In the genomic region with DNA sequence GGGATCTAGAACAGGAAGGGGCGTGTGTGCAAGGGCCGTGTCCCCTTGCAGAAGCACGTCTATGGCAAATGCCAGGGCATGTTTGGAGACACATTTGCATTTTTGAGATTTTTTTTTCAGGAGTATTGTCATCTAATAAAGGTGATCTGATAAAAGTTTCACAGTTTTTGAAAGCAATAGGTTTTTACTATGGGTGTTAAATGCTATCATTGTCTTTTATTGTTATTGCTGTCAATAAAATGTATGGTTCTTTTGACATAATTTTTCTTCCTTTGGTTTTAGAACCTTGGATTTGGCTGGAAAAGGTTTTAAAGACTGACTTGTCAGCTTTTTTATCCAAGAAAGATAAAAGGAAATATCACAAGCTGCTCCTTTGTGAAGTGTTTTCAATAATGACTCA, we compare ENCODE assay signal across 1 cellular context.
TF ChIP-seq lines count a peak whose summit lies in the region.

No MANE protein-coding gene starts in this region.

TF ChIP-seq in H1, 55 proteins besides CTCF, POLR2A, EP300 and RAD21:
- no peak for TF ChIP-seq JUND (IDR thresholded peaks at IDR 0.05; ENCODE audit: low read length)
- no peak for TF ChIP-seq BRCA1 (IDR thresholded peaks at IDR 0.05; ENCODE audit: low read depth, low read length)
- no peak for TF ChIP-seq PHF8 (conservative IDR thresholded peaks at IDR 0.05; ENCODE audit: low read depth, low read length)
- no peak for TF ChIP-seq EZH2 (IDR thresholded peaks at IDR 0.05; ENCODE audit: low read depth, low read length, severe bottlenecking)
- TF ChIP-seq GABPA (IDR thresholded peaks at IDR 0.05; ENCODE audit: borderline replicate concordance, insufficient read depth, low read length) = no peak
- TF ChIP-seq, protein P1, sequence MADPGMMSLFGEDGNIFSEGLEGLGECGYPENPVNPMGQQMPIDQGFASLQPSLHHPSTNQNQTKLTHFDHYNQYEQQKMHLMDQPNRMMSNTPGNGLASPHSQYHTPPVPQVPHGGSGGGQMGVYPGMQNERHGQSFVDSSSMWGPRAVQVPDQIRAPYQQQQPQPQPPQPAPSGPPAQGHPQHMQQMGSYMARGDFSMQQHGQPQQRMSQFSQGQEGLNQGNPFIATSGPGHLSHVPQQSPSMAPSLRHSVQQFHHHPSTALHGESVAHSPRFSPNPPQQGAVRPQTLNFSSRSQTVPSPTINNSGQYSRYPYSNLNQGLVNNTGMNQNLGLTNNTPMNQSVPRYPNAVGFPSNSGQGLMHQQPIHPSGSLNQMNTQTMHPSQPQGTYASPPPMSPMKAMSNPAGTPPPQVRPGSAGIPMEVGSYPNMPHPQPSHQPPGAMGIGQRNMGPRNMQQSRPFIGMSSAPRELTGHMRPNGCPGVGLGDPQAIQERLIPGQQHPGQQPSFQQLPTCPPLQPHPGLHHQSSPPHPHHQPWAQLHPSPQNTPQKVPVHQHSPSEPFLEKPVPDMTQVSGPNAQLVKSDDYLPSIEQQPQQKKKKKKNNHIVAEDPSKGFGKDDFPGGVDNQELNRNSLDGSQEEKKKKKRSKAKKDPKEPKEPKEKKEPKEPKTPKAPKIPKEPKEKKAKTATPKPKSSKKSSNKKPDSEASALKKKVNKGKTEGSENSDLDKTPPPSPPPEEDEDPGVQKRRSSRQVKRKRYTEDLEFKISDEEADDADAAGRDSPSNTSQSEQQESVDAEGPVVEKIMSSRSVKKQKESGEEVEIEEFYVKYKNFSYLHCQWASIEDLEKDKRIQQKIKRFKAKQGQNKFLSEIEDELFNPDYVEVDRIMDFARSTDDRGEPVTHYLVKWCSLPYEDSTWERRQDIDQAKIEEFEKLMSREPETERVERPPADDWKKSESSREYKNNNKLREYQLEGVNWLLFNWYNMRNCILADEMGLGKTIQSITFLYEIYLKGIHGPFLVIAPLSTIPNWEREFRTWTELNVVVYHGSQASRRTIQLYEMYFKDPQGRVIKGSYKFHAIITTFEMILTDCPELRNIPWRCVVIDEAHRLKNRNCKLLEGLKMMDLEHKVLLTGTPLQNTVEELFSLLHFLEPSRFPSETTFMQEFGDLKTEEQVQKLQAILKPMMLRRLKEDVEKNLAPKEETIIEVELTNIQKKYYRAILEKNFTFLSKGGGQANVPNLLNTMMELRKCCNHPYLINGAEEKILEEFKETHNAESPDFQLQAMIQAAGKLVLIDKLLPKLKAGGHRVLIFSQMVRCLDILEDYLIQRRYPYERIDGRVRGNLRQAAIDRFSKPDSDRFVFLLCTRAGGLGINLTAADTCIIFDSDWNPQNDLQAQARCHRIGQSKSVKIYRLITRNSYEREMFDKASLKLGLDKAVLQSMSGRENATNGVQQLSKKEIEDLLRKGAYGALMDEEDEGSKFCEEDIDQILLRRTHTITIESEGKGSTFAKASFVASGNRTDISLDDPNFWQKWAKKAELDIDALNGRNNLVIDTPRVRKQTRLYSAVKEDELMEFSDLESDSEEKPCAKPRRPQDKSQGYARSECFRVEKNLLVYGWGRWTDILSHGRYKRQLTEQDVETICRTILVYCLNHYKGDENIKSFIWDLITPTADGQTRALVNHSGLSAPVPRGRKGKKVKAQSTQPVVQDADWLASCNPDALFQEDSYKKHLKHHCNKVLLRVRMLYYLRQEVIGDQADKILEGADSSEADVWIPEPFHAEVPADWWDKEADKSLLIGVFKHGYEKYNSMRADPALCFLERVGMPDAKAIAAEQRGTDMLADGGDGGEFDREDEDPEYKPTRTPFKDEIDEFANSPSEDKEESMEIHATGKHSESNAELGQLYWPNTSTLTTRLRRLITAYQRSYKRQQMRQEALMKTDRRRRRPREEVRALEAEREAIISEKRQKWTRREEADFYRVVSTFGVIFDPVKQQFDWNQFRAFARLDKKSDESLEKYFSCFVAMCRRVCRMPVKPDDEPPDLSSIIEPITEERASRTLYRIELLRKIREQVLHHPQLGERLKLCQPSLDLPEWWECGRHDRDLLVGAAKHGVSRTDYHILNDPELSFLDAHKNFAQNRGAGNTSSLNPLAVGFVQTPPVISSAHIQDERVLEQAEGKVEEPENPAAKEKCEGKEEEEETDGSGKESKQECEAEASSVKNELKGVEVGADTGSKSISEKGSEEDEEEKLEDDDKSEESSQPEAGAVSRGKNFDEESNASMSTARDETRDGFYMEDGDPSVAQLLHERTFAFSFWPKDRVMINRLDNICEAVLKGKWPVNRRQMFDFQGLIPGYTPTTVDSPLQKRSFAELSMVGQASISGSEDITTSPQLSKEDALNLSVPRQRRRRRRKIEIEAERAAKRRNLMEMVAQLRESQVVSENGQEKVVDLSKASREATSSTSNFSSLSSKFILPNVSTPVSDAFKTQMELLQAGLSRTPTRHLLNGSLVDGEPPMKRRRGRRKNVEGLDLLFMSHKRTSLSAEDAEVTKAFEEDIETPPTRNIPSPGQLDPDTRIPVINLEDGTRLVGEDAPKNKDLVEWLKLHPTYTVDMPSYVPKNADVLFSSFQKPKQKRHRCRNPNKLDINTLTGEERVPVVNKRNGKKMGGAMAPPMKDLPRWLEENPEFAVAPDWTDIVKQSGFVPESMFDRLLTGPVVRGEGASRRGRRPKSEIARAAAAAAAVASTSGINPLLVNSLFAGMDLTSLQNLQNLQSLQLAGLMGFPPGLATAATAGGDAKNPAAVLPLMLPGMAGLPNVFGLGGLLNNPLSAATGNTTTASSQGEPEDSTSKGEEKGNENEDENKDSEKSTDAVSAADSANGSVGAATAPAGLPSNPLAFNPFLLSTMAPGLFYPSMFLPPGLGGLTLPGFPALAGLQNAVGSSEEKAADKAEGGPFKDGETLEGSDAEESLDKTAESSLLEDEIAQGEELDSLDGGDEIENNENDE (IDR thresholded peaks at IDR 0.05; ENCODE audit: insufficient replicate concordance, low read length) = no peak
- TF ChIP-seq RBBP5 (IDR thresholded peaks at IDR 0.05; ENCODE audit: borderline replicate concordance, low read depth, low read length) = no peak
- no peak for TF ChIP-seq CEBPB (IDR thresholded peaks at IDR 0.05; ENCODE audit: low read depth, low read length)
- TF ChIP-seq BCL11A (IDR thresholded peaks at IDR 0.05; ENCODE audit: low read depth in 2 of 2, low read length in 2 of 2) = no peak
- no peak for TF ChIP-seq TBP (IDR thresholded peaks at IDR 0.05; ENCODE audit: low read depth, low read length)
